12 cellular contexts compared by ENCODE assay signal in genomic region chr12:946656-947055, GRCh38. TPM values are rescaled to one million over a fixed set of nuclear protein-coding genes. Genes with fewer than 3 reads are reported as not detected.
DNase-seq lines count a peak whose midpoint lies in the region; ATAC-seq and TF ChIP-seq lines count a peak whose summit lies in the region.
"Had no signal": no experiment of that assay in that cellular context is flagged by ENCODE, and none has a peak within 500 bp of the region (broad histone marks: within the 10 kb centered on the region; RNA-seq: fewer than 3 reads in every experiment).

No MANE protein-coding gene starts in this region.

- no peak overlapping the region for H3K27ac ChIP-seq in CD4-positive, alpha-beta T cell (ENCODE audit: low read depth, low read length)
- H3K27ac ChIP-seq in GM23338 (ENCODE audit: low read depth): no peak overlapping the region
- no peak overlapping the region for H3K27ac ChIP-seq in upper lobe of right lung
- H3K27ac ChIP-seq: vagina had no signal

- peak overlapping the region; percentile 43 for H3K27ac Mint-ChIP-seq in CD4-positive, alpha-beta T cell
- H3K27ac Mint-ChIP-seq in GM23338 (no peak overlapping the region), mesothelial cell of epicardium (peak overlapping the region; percentile 84)
- H3K27ac Mint-ChIP-seq in activated naive CD8-positive, alpha-beta T cell treated with anti-CD3 and anti-CD28 coated beads, Interleukin-2, amount 10 ng/mL, durations not matched to agents 7 days and 5 days: peak overlapping the region; percentile 14

- POLR2A ChIA-PET in CD4-positive, alpha-beta T cell (lab: Charles Lee): no interaction called here
- POLR2A ChIA-PET in activated naive CD8-positive, alpha-beta T cell treated with anti-CD3 and anti-CD28 coated beads, Interleukin-2, amount 10 ng/mL, durations not matched to agents 7 days and 5 days (lab: Charles Lee): no interaction called here

- no peaks in the 10 kb centered on the region for H3K9me2 ChIP-seq in GM23338 (ENCODE audit: insufficient read depth)

- CTCF ChIA-PET in CD4-positive, alpha-beta T cell (lab: Charles Lee): interaction anchor here (0.8 to 1.6 kb wide), 2 partner anchors 304 to 371 kb away, joined by 3 to 6 read pairs; no protein-coding TSS in a partner anchor

- no peaks in the 10 kb centered on the region for H3K27me3 ChIP-seq in CD4-positive, alpha-beta T cell (ENCODE audit: control insufficient read depth, insufficient read depth, low read length)
- H3K27me3 ChIP-seq in GM23338 (ENCODE audit: insufficient read depth): no peaks in the 10 kb centered on the region
- H3K27me3 ChIP-seq in upper lobe of right lung: no peaks in the 10 kb centered on the region
- H3K27me3 ChIP-seq: vagina had no signal

- peak overlapping the region; percentile 83 for H3K4me3 Mint-ChIP-seq in CD4-positive, alpha-beta T cell
- H3K4me3 Mint-ChIP-seq in GM23338 (peak overlapping the region; percentile 14; the same call in 1 of the 3 replicates), mesothelial cell of epicardium (no peak overlapping the region)
- no peak overlapping the region for H3K4me3 Mint-ChIP-seq in activated naive CD8-positive, alpha-beta T cell treated with anti-CD3 and anti-CD28 coated beads, Interleukin-2, amount 10 ng/mL, durations not matched to agents 7 days and 5 days

- no peaks in the 10 kb centered on the region for H3K9me3 Mint-ChIP-seq in CD4-positive, alpha-beta T cell
- H3K9me3 Mint-ChIP-seq in GM23338 (0 out of 3 replicates have a peak, but pooled peaks cover 4% of the 10 kb centered on the region), mesothelial cell of epicardium (no peaks in the 10 kb centered on the region)
- H3K9me3 Mint-ChIP-seq in activated naive CD8-positive, alpha-beta T cell treated with anti-CD3 and anti-CD28 coated beads, Interleukin-2, amount 10 ng/mL, durations not matched to agents 7 days and 5 days: no peaks in the 10 kb centered on the region

- intact Hi-C loops in CD4-positive, alpha-beta T cell (cut with DNase I, micrococcal nuclease): loop anchor here (5.0 to 10.0 kb wide), 6 partner anchors 39 to 646 kb away; partner anchors contain the start of gene FBXL14 (in 2 of the 2)
- intact Hi-C loops in upper lobe of right lung (cut with DNase I): no loop called here

- H3K4me1 ChIP-seq in GM23338 (ENCODE audit: insufficient read depth) (no peaks in the 10 kb centered on the region), upper lobe of right lung (peaks cover 10% of the 10 kb centered on the region)

- DNase-seq in CD4-positive, alpha-beta T cell: no peak
- no peak for DNase-seq in GM23338 (ENCODE audit: low spot score)
- no peak for DNase-seq in activated naive CD8-positive, alpha-beta T cell treated with anti-CD3 and anti-CD28 coated beads, Interleukin-2, amount 10 ng/mL, durations not matched to agents 7 days and 5 days
- DNase-seq in mesothelial cell of epicardium (ENCODE audit: low spot score in 2 of 2, unreplicated experiment in 2 of 2): no peak
- no peak for DNase-seq in ureter (ENCODE audit: low spot score)
- DNase-seq in upper lobe of right lung: no peak
- DNase-seq: NCI-H1092 treated with DMSO at 0.1 percent for 48 hours, retina had no signal

- no peak for TF ChIP-seq CTCF in CD4-positive, alpha-beta T cell (IDR thresholded peaks at IDR 0.05)
- TF ChIP-seq CTCF in GM23338 (conservative IDR thresholded peaks at IDR 0.05; ENCODE audit: low read depth in 2 of 2) (no peak), mesothelial cell of epicardium (IDR thresholded peaks at IDR 0.05; ENCODE audit: unreplicated experiment) (no peak), upper lobe of right lung (IDR thresholded peaks at IDR 0.05) (no peak)

- peaks cover 66% of the 10 kb centered on the region for H3K79me2 ChIP-seq in GM23338 (replicated peaks; ENCODE audit: insufficient read depth)

- no peak overlapping the region for H2AFZ ChIP-seq in GM23338

- H3K36me3 ChIP-seq in GM23338 (ENCODE audit: insufficient read depth) (no peaks in the 10 kb centered on the region; the same call in 1 of the 2 replicates), upper lobe of right lung (peaks cover 7% of the 10 kb centered on the region)

- ATAC-seq in CD4-positive, alpha-beta T cell (ENCODE audit: poor library complexity): no peak
- ATAC-seq in GM23338: no peak
- no peak for ATAC-seq in activated naive CD8-positive, alpha-beta T cell treated with anti-CD3 and anti-CD28 coated beads, Interleukin-2, amount 10 ng/mL, durations not matched to agents 7 days and 5 days (ENCODE audit: low read depth)
- no peak for ATAC-seq in HG03196 (IDR thresholded peaks at IDR 0.05; ENCODE audit: unreplicated experiment)
- ATAC-seq in upper lobe of right lung: no peak
- ATAC-seq in HG02840 (IDR thresholded peaks at IDR 0.05; ENCODE audit: low FRiP score, unreplicated experiment): no peak

- H3K9me3 ChIP-seq in CD4-positive, alpha-beta T cell (ENCODE audit: control insufficient read depth, low read length): no peaks in the 10 kb centered on the region
- H3K9me3 ChIP-seq in upper lobe of right lung: no peaks in the 10 kb centered on the region
- H3K9me3 ChIP-seq: vagina had no signal

- no peak overlapping the region for H3K4me2 ChIP-seq in GM23338

- H3K27me3 Mint-ChIP-seq in CD4-positive, alpha-beta T cell: no peaks in the 10 kb centered on the region
- H3K27me3 Mint-ChIP-seq in GM23338 (ENCODE audit: insufficient read depth, low read depth, poor library complexity) (peaks cover 10% of the 10 kb centered on the region), mesothelial cell of epicardium (ENCODE audit: low read depth) (no peaks in the 10 kb centered on the region)
- peaks cover 4% of the 10 kb centered on the region for H3K27me3 Mint-ChIP-seq in activated naive CD8-positive, alpha-beta T cell treated with anti-CD3 and anti-CD28 coated beads, Interleukin-2, amount 10 ng/mL, durations not matched to agents 7 days and 5 days

- no peak overlapping the region for H3K4me3 ChIP-seq in GM23338
- H3K4me3 ChIP-seq in upper lobe of right lung: no peak overlapping the region
- H3K4me3 ChIP-seq: lung, vagina had no signal

- peaks cover 43% of the 10 kb centered on the region for H3K36me3 Mint-ChIP-seq in CD4-positive, alpha-beta T cell (ENCODE audit: low read depth)
- H3K36me3 Mint-ChIP-seq in GM23338 (ENCODE audit: low read depth): peaks cover 25% of the 10 kb centered on the region
- peaks cover 24% of the 10 kb centered on the region for H3K36me3 Mint-ChIP-seq in activated naive CD8-positive, alpha-beta T cell treated with anti-CD3 and anti-CD28 coated beads, Interleukin-2, amount 10 ng/mL, durations not matched to agents 7 days and 5 days
- H3K36me3 Mint-ChIP-seq in mesothelial cell of epicardium: peaks cover 6% of the 10 kb centered on the region

- 0 out of 2 replicates have a peak, but pooled peaks cover 3% of the 10 kb centered on the region for H3F3A ChIP-seq in GM23338 (replicated peaks; ENCODE audit: low read depth)

- peaks cover 11% of the 10 kb centered on the region for H4K20me1 ChIP-seq in GM23338 (replicated peaks; ENCODE audit: insufficient read depth)

- peaks cover 46% of the 10 kb centered on the region for H3K4me1 Mint-ChIP-seq in CD4-positive, alpha-beta T cell (ENCODE audit: low read depth)
- H3K4me1 Mint-ChIP-seq in GM23338: peaks cover 4% of the 10 kb centered on the region
- peaks cover 31% of the 10 kb centered on the region for H3K4me1 Mint-ChIP-seq in activated naive CD8-positive, alpha-beta T cell treated with anti-CD3 and anti-CD28 coated beads, Interleukin-2, amount 10 ng/mL, durations not matched to agents 7 days and 5 days
- H3K4me1 Mint-ChIP-seq in mesothelial cell of epicardium: peaks cover 12% of the 10 kb centered on the region

TF ChIP-seq in GM23338, 12 proteins besides CTCF, POLR2A, EP300 and RAD21 (continues in another document):
- TF ChIP-seq CREB1 (CRISPR knock-in tag; IDR thresholded peaks at IDR 0.05; ENCODE audit: low read depth): no peak
- TF ChIP-seq POLR2AphosphoS5 (IDR thresholded peaks at IDR 0.05; ENCODE audit: low read depth): no peak
- no peak for TF ChIP-seq REST (IDR thresholded peaks at IDR 0.05; ENCODE audit: unreplicated experiment)
- TF ChIP-seq STAT1 (IDR thresholded peaks at IDR 0.05; ENCODE audit: unreplicated experiment): no peak

RNA-seq across cellular contexts. Expression of gene RAD52, which starts 2.8 kb away (rescaled TPM):
- total RNA-seq in CD4-positive, alpha-beta T cell: 1 to 10 TPM; 7.0 to 8.1 TPM
- total RNA-seq in GM23338 (2014; rRNA removed; shearing (Covaris generic)): 12.5 and 21.3 TPM in 2 replicates
- 8.7 and 10.9 TPM in 2 replicates for polyA plus RNA-seq in GM23338 (2016; fragmentation: Nextera tagmentation; extraction: Ambion mirVana)
- 10 to 100 TPM; 15.9 to 17.9 TPM for total RNA-seq in activated naive CD8-positive, alpha-beta T cell treated with anti-CD3 and anti-CD28 coated beads, Interleukin-2, amount 10 ng/mL, durations not matched to agents 7 days and 5 days
- total RNA-seq in mesothelial cell of epicardium (21.6 to 25.0 TPM (median 23.4 TPM) in 3 replicates), ureter (24.0 TPM), upper lobe of right lung (13.3 TPM)

RNA-seq across cellular contexts. Expression of gene ERC1, which starts 44.4 kb away (rescaled TPM):
- total RNA-seq in CD4-positive, alpha-beta T cell: 10 to 100 TPM; 40.1 to 49.6 TPM
- 24.2 and 35.3 TPM in 2 replicates for total RNA-seq in GM23338 (2014; rRNA removed; shearing (Covaris generic))
- polyA plus RNA-seq in GM23338 (2016; fragmentation: Nextera tagmentation; extraction: Ambion mirVana): 17.2 and 28.1 TPM in 2 replicates
- total RNA-seq in activated naive CD8-positive, alpha-beta T cell treated with anti-CD3 and anti-CD28 coated beads, Interleukin-2, amount 10 ng/mL, durations not matched to agents 7 days and 5 days: 10 to 100 TPM; 24.0 to 30.3 TPM
- 65.6 to 69.0 TPM (median 66.1 TPM) in 3 replicates for total RNA-seq in mesothelial cell of epicardium
- 99.2 TPM for total RNA-seq in ureter
- 54.3 TPM for total RNA-seq in upper lobe of right lung

Comparison
In these comparisons a context has a peak if more than half of its experiments do, and no peak if none do; other contexts are left out.
1. H3K4me3 Mint-ChIP-seq: peak in CD4-positive, alpha-beta T cell (single experiment) and GM23338 (single experiment); none in activated naive CD8-positive, alpha-beta T cell treated with anti-CD3 and anti-CD28 coated beads, Interleukin-2, amount 10 ng/mL, durations not matched to agents 7 days and 5 days (single experiment) and mesothelial cell of epicardium (single experiment).